1 cellular context compared by ENCODE assay signal in genomic region chr1:19547814-19548213, GRCh38.
TF ChIP-seq lines count a peak whose summit lies in the region.

No MANE protein-coding gene starts in this region.

TF ChIP-seq in HepG2, 621 proteins besides CTCF, POLR2A, EP300 and RAD21 (continued from another document and continues in another):
- TF ChIP-seq ZNF609 (CRISPR knock-in tag; IDR thresholded peaks at IDR 0.05; ENCODE audit: borderline replicate concordance) = peak; percentile 85; the same call in 1 of the 2 replicates
- no peak for TF ChIP-seq ZNF766 (CRISPR knock-in tag; IDR thresholded peaks at IDR 0.05; ENCODE audit: borderline replicate concordance)
- TF ChIP-seq FOXA1 (IDR thresholded peaks at IDR 0.05) = 0 out of 2 replicates have a peak, but pooled peaks have one; percentile 48
- TF ChIP-seq FOXA1 (CRISPR knock-in tag; IDR thresholded peaks at IDR 0.05) = peak; percentile 64
- TF ChIP-seq JUNB (CRISPR knock-in tag; IDR thresholded peaks at IDR 0.05; ENCODE audit: borderline replicate concordance) = peak; percentile 52; the same call in 1 of the 2 replicates
- no peak for TF ChIP-seq PCBP1 (IDR thresholded peaks at IDR 0.05; ENCODE audit: borderline replicate concordance, low read depth, low read length)
- no peak for TF ChIP-seq ZNF260 (CRISPR knock-in tag; IDR thresholded peaks at IDR 0.05; ENCODE audit: borderline replicate concordance, low read depth)
- peak; percentile 50; the same call in 1 of the 2 replicates for TF ChIP-seq FOXP1 (IDR thresholded peaks at IDR 0.05)
- TF ChIP-seq FOXP1 (CRISPR knock-in tag; IDR thresholded peaks at IDR 0.05) = peak; percentile 74
- TF ChIP-seq ZNF276 (CRISPR knock-in tag; IDR thresholded peaks at IDR 0.05; ENCODE audit: low read depth) = no peak
- no peak for TF ChIP-seq ZKSCAN8 (CRISPR knock-in tag; IDR thresholded peaks at IDR 0.05; ENCODE audit: borderline replicate concordance)
- TF ChIP-seq ARNTL (CRISPR knock-in tag; IDR thresholded peaks at IDR 0.05) = no peak
- TF ChIP-seq TCF7 (IDR thresholded peaks at IDR 0.05; ENCODE audit: low read depth) = peak; percentile 83
- TF ChIP-seq AHDC1 (CRISPR knock-in tag; IDR thresholded peaks at IDR 0.05; ENCODE audit: borderline replicate concordance) = peak; percentile 44; the same call in 1 of the 2 replicates
- TF ChIP-seq BCL6 (CRISPR knock-in tag; IDR thresholded peaks at IDR 0.05) = peak; percentile 25; the same call in 1 of the 2 replicates
- peak; percentile 75 for TF ChIP-seq FOXA3 (CRISPR knock-in tag; IDR thresholded peaks at IDR 0.05)
- peak; percentile 39; the same call in 1 of the 2 replicates for TF ChIP-seq HMG20A (CRISPR knock-in tag; IDR thresholded peaks at IDR 0.05; ENCODE audit: borderline replicate concordance)
- peak; percentile 79; the same call in 1 of the 2 replicates for TF ChIP-seq TBX3 (IDR thresholded peaks at IDR 0.05; ENCODE audit: borderline replicate concordance)
- TF ChIP-seq FOSL1 (CRISPR knock-in tag; IDR thresholded peaks at IDR 0.05; ENCODE audit: borderline replicate concordance) = peak; percentile 80; the same call in 1 of the 2 replicates
- peak; percentile 51 for TF ChIP-seq RARA (CRISPR knock-in tag; IDR thresholded peaks at IDR 0.05)
- peak; percentile 9; the same call in 1 of the 2 replicates for TF ChIP-seq SOX5 (CRISPR knock-in tag; IDR thresholded peaks at IDR 0.05; ENCODE audit: borderline replicate concordance)
- TF ChIP-seq ELF3 (CRISPR knock-in tag; IDR thresholded peaks at IDR 0.05) = peak; percentile 78
- peak; percentile 37; the same call in 1 of the 2 replicates for TF ChIP-seq ZNF362 (CRISPR knock-in tag; IDR thresholded peaks at IDR 0.05; ENCODE audit: borderline replicate concordance)
- TF ChIP-seq ARID3A (IDR thresholded peaks at IDR 0.05; ENCODE audit: low read depth, low read length) = peak; percentile 51; the same call in 1 of the 2 replicates
- TF ChIP-seq RERE (CRISPR knock-in tag; IDR thresholded peaks at IDR 0.05; ENCODE audit: low read depth) = peak; percentile 80
- no peak for TF ChIP-seq DNMT1 (CRISPR knock-in tag; IDR thresholded peaks at IDR 0.05)
- TF ChIP-seq SOX13 (IDR thresholded peaks at IDR 0.05) = no peak
- peak in 1 of 2 experiments; percentile 50; a peak in 1 of 4 replicates for TF ChIP-seq SOX13 (CRISPR knock-in tag; conservative IDR thresholded peaks at IDR 0.05 in 1 of 2, IDR thresholded peaks at IDR 0.05 in 1 of 2)
- TF ChIP-seq SIX1 (CRISPR knock-in tag; IDR thresholded peaks at IDR 0.05; ENCODE audit: borderline replicate concordance) = peak; percentile 54; the same call in 1 of the 2 replicates
